ENCODE assay signal across 9 cellular contexts in the genomic region with DNA sequence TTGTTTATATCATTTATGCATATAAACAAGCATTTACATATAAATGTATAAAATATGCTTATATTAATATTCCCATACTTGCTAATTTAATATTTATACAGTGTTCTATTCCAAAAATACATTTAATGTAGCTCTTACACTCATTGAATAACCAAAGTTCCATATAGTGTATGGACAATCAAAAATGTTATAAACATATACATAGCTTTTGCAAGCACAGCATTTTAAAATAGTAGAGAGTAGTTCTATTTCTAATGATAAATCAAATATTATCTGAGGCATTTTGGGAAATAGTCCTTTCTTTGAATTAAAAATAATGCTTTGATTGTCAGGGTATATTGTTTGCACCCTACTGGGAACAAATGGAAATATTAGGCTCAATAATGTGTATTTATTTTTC. TPM values are rescaled to one million over a fixed set of nuclear protein-coding genes. Genes with fewer than 3 reads are reported as not detected.
"Had no signal": no experiment of that assay in that cellular context is flagged by ENCODE, and none has a peak within 500 bp of the region (broad histone marks: within the 10 kb centered on the region; RNA-seq: fewer than 3 reads in every experiment).

No MANE protein-coding gene starts in this region.

- ATAC-seq: GM23338, HCT116 had no signal

- H3K4me3 ChIP-seq: GM23338, HAP-1 had no signal

- H3K4me1 ChIP-seq: HAP-1 had no signal

- H3K27ac ChIP-seq: HL-60 had no signal

- FAIRE-seq: H1 had no signal

- H2AFZ ChIP-seq: GM23338 had no signal

- H3K36me3 ChIP-seq: HAP-1 had no signal

- H3K4me2 ChIP-seq: GM23338 had no signal

- DNase-seq: H7, HFFc6, KG1 had no signal

RNA-seq across cellular contexts. Expression of gene LHFPL6, which starts 30.0 kb away (rescaled TPM):
- polyA plus RNA-seq: IgD-negative memory B cell had no signal
